1 cellular context compared by ENCODE assay signal in genomic region chr5:146528232-146528631, GRCh38.
TF ChIP-seq lines count a peak whose summit lies in the region.

No MANE protein-coding gene starts in this region.

TF ChIP-seq in HepG2, 621 proteins besides CTCF, POLR2A, EP300 and RAD21:
- no peak for TF ChIP-seq PRDM4 (CRISPR knock-in tag; IDR thresholded peaks at IDR 0.05; ENCODE audit: borderline replicate concordance)
- no peak for TF ChIP-seq ZNF569 (CRISPR knock-in tag; IDR thresholded peaks at IDR 0.05; ENCODE audit: borderline replicate concordance)
- TF ChIP-seq CEBPB (IDR thresholded peaks at IDR 0.05; ENCODE audit: borderline replicate concordance, low read depth, low read length): peak; percentile 38; the same call in 1 of the 2 replicates
- no peak for TF ChIP-seq HCFC1 (IDR thresholded peaks at IDR 0.05; ENCODE audit: low read depth, low read length)
- TF ChIP-seq ZNF382 (CRISPR knock-in tag; IDR thresholded peaks at IDR 0.05; ENCODE audit: borderline replicate concordance): no peak
- no peak for TF ChIP-seq ZNF619 (CRISPR knock-in tag; IDR thresholded peaks at IDR 0.05)
- TF ChIP-seq CEBPG (CRISPR knock-in tag; IDR thresholded peaks at IDR 0.05): peak; percentile 56
- TF ChIP-seq STAG1 (CRISPR knock-in tag; IDR thresholded peaks at IDR 0.05): peak; percentile 37; the same call in 1 of the 2 replicates
